Comparison of ENCODE assay signal across 19 cellular contexts in the genomic region with DNA sequence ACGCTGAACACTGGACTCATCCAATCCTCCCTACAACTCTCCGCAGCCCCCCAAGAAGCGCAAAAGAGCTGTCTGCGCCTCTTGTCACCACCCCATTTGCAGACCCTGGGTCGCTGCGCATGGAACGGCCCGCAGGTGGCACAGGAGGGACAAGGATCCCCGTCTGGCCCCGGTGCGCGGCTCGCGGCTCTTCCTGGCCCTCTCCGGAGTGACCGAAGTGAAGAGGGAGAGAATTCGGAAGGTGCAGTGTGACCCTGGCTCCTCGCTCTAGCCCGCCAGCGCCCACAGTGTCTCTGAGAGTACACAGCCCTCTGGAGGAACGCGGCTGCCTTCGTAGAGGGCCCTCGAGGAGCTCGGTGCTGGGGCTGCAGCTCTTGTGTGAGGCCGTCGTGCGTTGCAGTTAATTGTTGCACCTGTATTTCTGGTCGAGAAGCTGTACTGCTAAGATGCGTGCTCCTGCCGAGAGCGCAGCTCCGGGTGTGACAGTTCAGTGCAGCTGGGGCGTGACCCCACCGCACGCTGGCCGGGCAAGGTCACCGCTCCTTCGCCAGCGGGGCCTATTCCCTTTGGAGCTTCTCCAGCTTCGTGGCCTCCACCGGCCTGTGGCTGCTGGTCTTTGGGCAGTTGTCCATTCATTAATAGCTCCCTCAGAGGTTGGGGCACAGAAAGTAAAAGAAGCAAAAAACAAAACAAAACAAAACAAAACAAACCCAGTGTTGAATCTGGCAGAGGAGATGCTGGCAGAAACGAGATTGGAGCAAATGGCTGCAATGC.
DNase-seq lines count a peak whose midpoint lies in the region; TF ChIP-seq lines count a peak whose summit lies in the region.
"Had no signal": no experiment of that assay in that cellular context is flagged by ENCODE, and none has a peak within 500 bp of the region (broad histone marks: within the 10 kb centered on the region; RNA-seq: fewer than 3 reads in every experiment).

No MANE protein-coding gene starts in this region.

- no peak overlapping the region for H3K27ac Mint-ChIP-seq in mesothelial cell of epicardium
- H3K27ac Mint-ChIP-seq: dendritic cell treated with granulocyte-macrophage colony-stimulating factor and Interleukin-4, amounts not matched to agents 40 ng/mL and 50 ng/mL, for 4 days; naive thymus-derived CD8-positive, alpha-beta T cell had no signal

- DNase-seq in stimulated activated CD4-positive, alpha-beta T cell treated with anti-CD3 and anti-CD28 coated beads, Interleukin-15, amount 100 ng/mL, for 24 hours = peak; percentile 5
- no peak for DNase-seq in stimulated activated CD4-positive, alpha-beta T cell treated with anti-CD3 and anti-CD28 coated beads, Interleukin-4, amount 100 ng/mL, for 24 hours
- DNase-seq in epithelial cell of proximal tubule (ENCODE audit: low read depth) (no peak), mesothelial cell of epicardium (ENCODE audit: low spot score in 2 of 2, unreplicated experiment in 2 of 2) (no peak), NCI-H1694 (lab: John Stamatoyannopoulos, UW) (no peak), COLO829 (ENCODE audit: low spot score) (no peak), OCI-LY7 (ENCODE audit: low spot score) (no peak), erythroblast (lab: John Stamatoyannopoulos, UW) (no peak)
- DNase-seq: activated CD4-positive, alpha-beta T cell treated with anti-CD3 and anti-CD28 coated beads for 48 hours; activated naive CD4-positive, alpha-beta T cell treated with anti-CD3 and anti-CD28 coated beads, Interleukin-2, amount 50 U/mL, for 16 hours; CD4-positive, alpha-beta memory T cell; EL; GOT3; naive thymus-derived CD8-positive, alpha-beta T cell; NCI-H187; NCI-H526 treated with DMSO at 0.1 percent for 48 hours had no signal

- intact Hi-C loops in OCI-LY7 (cut with micrococcal nuclease; ENCODE audit: unreplicated experiment) = no loop called here

- no peaks in the 10 kb centered on the region for H3K9me2 ChIP-seq in OCI-LY7 (ENCODE audit: insufficient read depth, low read length)

- no peaks in the 10 kb centered on the region for H3K9me3 ChIP-seq in OCI-LY7 (ENCODE audit: low read length)
- H3K9me3 ChIP-seq: vagina had no signal

- H3K4me3 Mint-ChIP-seq in mesothelial cell of epicardium = peak overlapping the region; percentile 17
- H3K4me3 Mint-ChIP-seq: brain; CD4-positive, alpha-beta memory T cell; dendritic cell treated with granulocyte-macrophage colony-stimulating factor and Interleukin-4, amounts not matched to agents 40 ng/mL and 50 ng/mL, for 4 days; naive thymus-derived CD8-positive, alpha-beta T cell had no signal

- peaks cover 7% of the 10 kb centered on the region for H3K9me3 Mint-ChIP-seq in mesothelial cell of epicardium
- H3K9me3 Mint-ChIP-seq: dendritic cell treated with granulocyte-macrophage colony-stimulating factor and Interleukin-4, amounts not matched to agents 40 ng/mL and 50 ng/mL, for 4 days; naive thymus-derived CD8-positive, alpha-beta T cell had no signal

- no peak overlapping the region for H2AFZ ChIP-seq in OCI-LY7 (ENCODE audit: low read length)

- no peaks in the 10 kb centered on the region for H3K36me3 ChIP-seq in OCI-LY7 (ENCODE audit: insufficient read depth, low read length)
- H3K36me3 ChIP-seq: vagina had no signal

- no peak overlapping the region for H3K4me2 ChIP-seq in OCI-LY7 (ENCODE audit: low read length)

- TF ChIP-seq CTCF in epithelial cell of proximal tubule (conservative IDR thresholded peaks at IDR 0.05; ENCODE audit: low read depth, low read length) (peak; percentile 5), mesothelial cell of epicardium (IDR thresholded peaks at IDR 0.05; ENCODE audit: unreplicated experiment) (no peak), OCI-LY7 (conservative IDR thresholded peaks at IDR 0.05; ENCODE audit: low read length) (no peak)

- no peaks in the 10 kb centered on the region for H3K79me2 ChIP-seq in OCI-LY7 (ENCODE audit: insufficient read depth, low read depth, low read length)

- no peak overlapping the region for H3K27ac ChIP-seq in OCI-LY7 (ENCODE audit: low read depth, low read length, poor library complexity, severe bottlenecking)
- H3K27ac ChIP-seq: vagina had no signal

- POLR2A ChIA-PET in OCI-LY7 (lab: Charles Lee) = no interaction called here

- H3K36me3 Mint-ChIP-seq in mesothelial cell of epicardium = no peaks in the 10 kb centered on the region
- H3K36me3 Mint-ChIP-seq: brain; CD4-positive, alpha-beta memory T cell; naive thymus-derived CD8-positive, alpha-beta T cell had no signal

- H3K4me1 Mint-ChIP-seq in mesothelial cell of epicardium = no peaks in the 10 kb centered on the region
- H3K4me1 Mint-ChIP-seq: brain; CD4-positive, alpha-beta memory T cell; naive thymus-derived CD8-positive, alpha-beta T cell had no signal

- no peak overlapping the region for H3K4me3 ChIP-seq in epithelial cell of proximal tubule (ENCODE audit: low read depth, low read length)
- no peak overlapping the region for H3K4me3 ChIP-seq in OCI-LY7 (ENCODE audit: low read depth, low read length, poor library complexity, severe bottlenecking)
- H3K4me3 ChIP-seq: vagina had no signal

- TF ChIP-seq POLR2A in erythroblast (IDR thresholded peaks at IDR 0.05; ENCODE audit: low read length) = no peak

- no peaks in the 10 kb centered on the region for H3K4me1 ChIP-seq in OCI-LY7 (ENCODE audit: insufficient read depth, low read length, poor library complexity, severe bottlenecking)
- H3K4me1 ChIP-seq: vagina had no signal

- BruUV-seq in OCI-LY7 (replicated peaks; lab: Mats Ljungman, UMichigan) = no TSS peak

- H4K20me1 ChIP-seq in OCI-LY7 (ENCODE audit: insufficient read depth, low read length) = no peaks in the 10 kb centered on the region

- CTCF ChIA-PET in OCI-LY7 (lab: Charles Lee; ENCODE audit: unreplicated experiment) = no interaction called here

- H3K27me3 Mint-ChIP-seq in mesothelial cell of epicardium (ENCODE audit: low read depth) = peaks cover 34% of the 10 kb centered on the region
